Comparison of ENCODE assay signal across 8 cellular contexts in the genomic region with DNA sequence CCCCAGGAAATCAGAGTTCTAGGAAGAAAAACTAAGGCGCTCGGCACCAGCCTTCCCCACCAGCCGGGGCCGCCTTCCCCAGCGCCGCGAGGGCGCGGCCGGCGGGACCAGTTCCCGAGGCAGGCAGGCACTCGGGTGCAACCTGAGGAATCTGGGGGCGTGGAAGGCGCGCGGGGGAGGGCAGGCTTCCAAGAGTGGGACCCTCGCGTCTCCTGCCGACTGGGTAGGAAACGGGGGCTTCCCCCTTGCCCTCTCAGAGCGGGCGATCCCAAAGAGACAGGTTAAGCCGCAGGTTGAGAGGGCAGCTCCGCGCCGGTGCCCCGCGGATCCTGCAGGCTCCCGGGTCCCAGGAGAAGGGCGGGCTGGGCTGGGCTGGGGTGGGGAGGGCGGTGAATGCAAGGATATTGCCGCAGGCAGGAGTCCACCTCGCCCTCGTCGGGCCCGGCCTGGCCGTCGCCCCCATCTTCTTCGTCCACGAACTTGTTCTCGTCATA. TPM values are rescaled to one million over a fixed set of nuclear protein-coding genes. Genes with fewer than 3 reads are reported as not detected.
DNase-seq lines count a peak whose midpoint lies in the region; ATAC-seq, FAIRE-seq and TF ChIP-seq lines count a peak whose summit lies in the region.

No MANE protein-coding gene starts in this region.

- no peak for DNase-seq in GM06990 (ENCODE audit: extremely low read depth, insufficient read length)
- peak; percentile 10 for DNase-seq in RCC 7860 (ENCODE audit: low spot score)
- DNase-seq in body of pancreas: peak; percentile 30 to 49 (median 42)
- no peak for DNase-seq in SKM-1 treated with dmso at 0.1 percent for 144 hours (lab: John Stamatoyannopoulos, UW; ENCODE audit: unreplicated experiment)

- TF ChIP-seq CTCF in GM06990 (IDR thresholded peaks at IDR 0.05; ENCODE audit: insufficient read depth, low read length, poor library complexity, severe bottlenecking) (no peak), body of pancreas (IDR thresholded peaks at IDR 0.05) (no peak)

- H3K9ac ChIP-seq in iPS-20b (ENCODE audit: low read depth, low read length): peak overlapping the region; percentile 84; the same call in 1 of the 2 replicates

- ATAC-seq in HG02642 (IDR thresholded peaks at IDR 0.05; ENCODE audit: poor library complexity, unreplicated experiment) (peak; percentile 12), body of pancreas (peak; percentile 13), GM18520 (IDR thresholded peaks at IDR 0.05; ENCODE audit: unreplicated experiment) (no peak)

- peaks cover 44% of the 10 kb centered on the region for H3K4me1 ChIP-seq in body of pancreas
- peaks cover 23% of the 10 kb centered on the region; the same call in 1 of the 2 replicates for H3K4me1 ChIP-seq in iPS-20b (ENCODE audit: insufficient read depth, low read length)

- H3K36me3 ChIP-seq in GM06990 (ENCODE audit: control insufficient read depth, insufficient read depth, low read length): peaks cover 6% of the 10 kb centered on the region
- no peaks in the 10 kb centered on the region for H3K36me3 ChIP-seq in body of pancreas (replicated peaks in 1 of 2; ENCODE audit: insufficient read depth in 1 of 2, low read depth in 2 of 2)
- H3K36me3 ChIP-seq in iPS-20b (ENCODE audit: insufficient read depth, low read depth, low read length): peaks cover 10% of the 10 kb centered on the region

- FAIRE-seq in RCC 7860 (lab: Jason Lieb, UNC): no peak

- no peaks in the 10 kb centered on the region for H3K27me3 ChIP-seq in GM06990 (replicated peaks; ENCODE audit: control insufficient read depth, insufficient read depth, low read length)
- no peaks in the 10 kb centered on the region for H3K27me3 ChIP-seq in body of pancreas
- peaks cover 19% of the 10 kb centered on the region for H3K27me3 ChIP-seq in iPS-20b (ENCODE audit: insufficient read depth, low read length)

- H3K4me3 ChIP-seq in GM06990 (replicated peaks; ENCODE audit: low read depth, low read length): peak overlapping the region; percentile 83
- H3K4me3 ChIP-seq in body of pancreas: peak overlapping the region; percentile 84 to 89
- peak overlapping the region; percentile 90 for H3K4me3 ChIP-seq in iPS-20b (ENCODE audit: low read length)
- H3K4me3 ChIP-seq in skin epidermis: peak overlapping the region; percentile 62 to 96 (median 86)

- H3K9me3 ChIP-seq in body of pancreas (no peaks in the 10 kb centered on the region), iPS-20b (ENCODE audit: insufficient read depth, low read depth, low read length) (no peaks in the 10 kb centered on the region)

- intact Hi-C loops in body of pancreas (cut with DNase I): no loop called here

- H3K27ac ChIP-seq in body of pancreas (peak overlapping the region; percentile 78 to 86 (median 82)), iPS-20b (ENCODE audit: low read length) (peak overlapping the region; percentile 10), skin epidermis (peak overlapping the region; percentile 90 to 99 (median 96))

- no peak for TF ChIP-seq POLR2A in body of pancreas (IDR thresholded peaks at IDR 0.05)

- 1 to 3% methylated on average over 11 to 40 of the region's 42 CpGs for WGBS in body of pancreas, 2 donors

RNA-seq across cellular contexts. Expression of a gene that starts 0.4 kb away (rescaled TPM):
- 10 to 100 TPM; 29.3 to 52.4 TPM for total RNA-seq in body of pancreas

RNA-seq across cellular contexts. Expression of a gene that starts 18.0 kb away (rescaled TPM):
- not detected for total RNA-seq in body of pancreas

RNA-seq across cellular contexts. Expression of a gene that starts 44.9 kb away (rescaled TPM):
- 1 to 10 TPM; 8.3 to 9.6 TPM for total RNA-seq in body of pancreas

Comparison
In these comparisons a context has a peak if more than half of its experiments do, and no peak if none do; other contexts are left out.
1. DNase-seq: peak in RCC 7860 (single experiment) and body of pancreas (4 of 4); none in GM06990 (single experiment) and SKM-1 treated with dmso at 0.1 percent for 144 hours (single experiment).
2. H3K27ac ChIP-seq: peak in every context shown above with its lines; median percentile 96 in skin epidermis; 82 in body of pancreas; 10 in iPS-20b.
3. Peak in every context shown above with its lines, with median percentiles within 50 percentile points of each other: H3K4me3 ChIP-seq.